ENCODE assay signal across 19 cellular contexts in the genomic region with DNA sequence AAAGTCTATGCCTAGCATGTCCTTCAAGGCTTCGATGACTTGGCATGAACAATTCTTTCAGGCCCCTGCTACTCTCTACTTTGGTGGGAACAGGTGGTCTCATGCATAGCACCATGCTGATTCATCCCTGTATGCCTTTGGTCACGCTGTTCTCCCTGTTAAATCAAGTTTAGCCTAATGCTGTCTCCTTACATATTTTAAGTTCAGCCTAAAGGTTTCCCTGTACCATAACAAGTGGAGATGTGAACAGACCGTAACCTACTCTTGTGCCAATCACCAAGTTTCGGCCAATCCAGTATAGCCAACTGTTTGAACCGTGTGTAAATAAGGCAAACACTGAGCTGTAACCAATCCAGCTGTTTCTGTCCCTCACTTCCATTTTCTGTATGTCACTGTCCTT.
"Had no signal": no experiment of that assay in that cellular context is flagged by ENCODE, and none has a peak within 500 bp of the region (broad histone marks: within the 10 kb centered on the region; RNA-seq: fewer than 3 reads in every experiment).

No MANE protein-coding gene starts in this region.

- H3K4me3 Mint-ChIP-seq: memory B cell, mesothelial cell of epicardium had no signal

- DNase-seq: dermis blood vessel endothelial cell; dorsolateral prefrontal cortex; effector CD4-positive, alpha-beta T cell; effector memory CD4-positive, alpha-beta T cell; foreskin keratinocyte; heart left ventricle; hypothalamus; left cardiac atrium; left lung; left ventricle myocardium superior; lower lobe of right lung; mammary epithelial cell; mucosa of descending colon had no signal

- H3K36me3 ChIP-seq: esophagus muscularis mucosa, gastroesophageal sphincter, heart left ventricle, left lung, lower lobe of right lung had no signal

- H3K4me1 ChIP-seq: foreskin keratinocyte had no signal

- H3K27ac Mint-ChIP-seq: memory B cell, mesothelial cell of epicardium had no signal

- H3K9me3 Mint-ChIP-seq: memory B cell had no signal

- H3K4me3 ChIP-seq: coronary artery, dorsolateral prefrontal cortex, esophagus muscularis mucosa, gastroesophageal sphincter, heart left ventricle, hepatocyte, left lung, lower lobe of right lung, mucosa of descending colon had no signal

- H3K36me3 Mint-ChIP-seq: memory B cell, mesothelial cell of epicardium had no signal

- H3K27ac ChIP-seq: coronary artery, dorsolateral prefrontal cortex, esophagus muscularis mucosa, foreskin keratinocyte, gastroesophageal sphincter, heart left ventricle, hepatocyte, left lung, lower lobe of right lung had no signal

- H2AFZ ChIP-seq: hepatocyte had no signal

- H3K4me1 Mint-ChIP-seq: memory B cell had no signal

- ATAC-seq: foreskin keratinocyte, gastroesophageal sphincter, heart left ventricle, left cardiac atrium, left lung, left ventricle myocardium superior, lower lobe of right lung, mucosa of descending colon had no signal

- H3K27me3 ChIP-seq: esophagus muscularis mucosa, gastroesophageal sphincter had no signal

- H3K4me2 ChIP-seq: hepatocyte had no signal

- H3K9me3 ChIP-seq: esophagus muscularis mucosa, gastroesophageal sphincter, heart left ventricle, left lung, lower lobe of right lung, mucosa of descending colon had no signal
